15 cellular contexts compared by ENCODE assay signal in the genomic region with DNA sequence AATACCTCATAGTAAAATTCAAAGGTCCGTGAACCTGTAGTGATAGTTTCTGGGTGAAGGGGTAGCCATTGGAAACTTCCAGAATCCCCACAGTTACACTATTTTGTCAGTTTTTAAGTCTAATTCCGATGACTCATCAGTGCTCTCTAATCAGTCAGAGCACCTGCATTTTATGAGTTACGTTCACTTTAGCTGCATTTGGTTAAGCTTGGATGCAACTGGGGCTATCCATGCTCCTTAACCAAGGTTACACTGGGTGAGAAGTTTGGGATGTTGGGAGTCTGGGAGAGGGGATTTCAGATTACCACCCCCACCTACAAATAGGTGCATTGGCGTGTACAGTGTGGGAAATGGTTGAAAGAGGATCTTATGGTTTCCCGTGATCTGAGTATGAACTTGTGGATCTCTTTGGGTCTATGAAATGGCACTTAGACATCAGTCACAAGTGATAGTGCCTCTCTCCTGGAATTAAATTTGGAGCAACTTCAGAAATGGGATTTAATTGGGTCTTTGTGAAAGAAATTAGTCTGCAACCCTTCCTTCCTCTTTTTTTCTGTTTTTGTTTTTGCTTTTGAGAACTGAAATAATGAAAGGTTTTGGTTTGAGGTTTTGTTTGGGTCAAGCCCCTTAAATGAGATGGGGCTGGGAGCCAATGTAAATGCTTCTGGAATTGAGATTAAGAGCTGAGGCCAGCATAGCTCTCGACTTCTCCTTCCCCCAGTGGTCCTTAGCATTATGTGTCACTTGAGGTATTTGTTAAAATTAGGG. TPM values are rescaled to one million over a fixed set of nuclear protein-coding genes. Genes with fewer than 3 reads are reported as not detected.
A peak's percentile ranks its signal among the peaks of the same experiment; 100 is the strongest.
DNase-seq lines count a peak whose midpoint lies in the region; ATAC-seq and TF ChIP-seq lines count a peak whose summit lies in the region.
"Had no signal": no experiment of that assay in that cellular context is flagged by ENCODE, and none has a peak within 500 bp of the region (broad histone marks: within the 10 kb centered on the region; RNA-seq: fewer than 3 reads in every experiment).

No MANE protein-coding gene starts in this region.

- peak overlapping the region; percentile 58 for H4K91ac ChIP-seq in IMR-90 (ENCODE audit: insufficient read depth, low read depth, low read length)

- no TSS peak for BruUV-seq in IMR-90 (replicated peaks; lab: Mats Ljungman, UMichigan)

- WGBS in IMR-90 (ENCODE audit: extremely low coverage in 2 of 2, insufficient read length in 1 of 2), 2 experiments = no CpG with 5 or more reads among the region's 6 CpGs
- WGBS in adrenal gland, 4 donors = 72 to 79% (median 73%) methylated on average over 6 of the region's 6 CpGs

- H2BK5ac ChIP-seq in IMR-90 (ENCODE audit: low read depth, low read length, poor library complexity, severe bottlenecking) = peak overlapping the region; percentile 82

- H2BK15ac ChIP-seq in IMR-90 (ENCODE audit: low read depth, low read length) = peak overlapping the region; percentile 95

- ATAC-seq in IMR-90 (ENCODE audit: low read depth) (no peak), GM21528 (IDR thresholded peaks at IDR 0.05; ENCODE audit: low FRiP score, unreplicated experiment) (no peak), GM19023 (IDR thresholded peaks at IDR 0.05; ENCODE audit: unreplicated experiment) (no peak)

- CTCF ChIA-PET in IMR-90 (lab: Yijun Ruan, JAX) = no interaction called here
- CTCF ChIA-PET in GM10248 (lab: Yijun Ruan, JAX) = interaction anchor here (1.8 to 3.8 kb wide), 2 partner anchors 10 to 66 kb away, joined by 4 to 23 read pairs; no protein-coding TSS in a partner anchor

- POLR2A ChIA-PET in IMR-90 (lab: Charles Lee; ENCODE audit: unreplicated experiment) (no interaction called here), GM10248 (lab: Yijun Ruan, JAX) (no interaction called here)

- peak overlapping the region; percentile 93; the same call in 1 of the 2 replicates for H3K4ac ChIP-seq in IMR-90 (ENCODE audit: low read depth, low read length)

- H2AFZ ChIP-seq in IMR-90 (replicated peaks; ENCODE audit: low read length, poor library complexity) (peak overlapping the region; percentile 15), osteoblast (ENCODE audit: low read length) (peak overlapping the region; percentile 37)

- H3K23ac ChIP-seq in IMR-90 (ENCODE audit: low read depth, low read length) = no peak overlapping the region

- peak overlapping the region; percentile 58; the same call in 1 of the 2 replicates for H3K18ac ChIP-seq in IMR-90 (ENCODE audit: low read depth, low read length)

- peak overlapping the region; percentile 27; the same call in 1 of the 2 replicates for H4K5ac ChIP-seq in IMR-90 (ENCODE audit: low read depth, low read length)

- H3K4me3 ChIP-seq in GM12865 (ENCODE audit: low read depth, low read length) (no peak overlapping the region), IMR-90 (ENCODE audit: insufficient read depth, low read depth, low read length) (no peak overlapping the region), adrenal gland (no peak overlapping the region), osteoblast (ENCODE audit: insufficient read depth, low read length) (no peak overlapping the region)
- H3K4me3 ChIP-seq: right atrium auricular region had no signal

- peak overlapping the region; percentile 96 for H2BK120ac ChIP-seq in IMR-90 (ENCODE audit: low read depth, low read length)

- H2AK9ac ChIP-seq in IMR-90 (replicated peaks; ENCODE audit: low read depth, low read length, poor library complexity) = peak overlapping the region; percentile 4

- H3K9me1 ChIP-seq in IMR-90 (ENCODE audit: insufficient read depth, low read length) = peaks cover 20% of the 10 kb centered on the region

- H4K8ac ChIP-seq in IMR-90 (ENCODE audit: low read depth in 2 of 2, low read length in 2 of 2) = peak overlapping the region; percentile 14 to 74; a peak in 3 of 4 replicates

- peak overlapping the region; percentile 87 for H2AK5ac ChIP-seq in IMR-90 (ENCODE audit: low read depth, low read length)

- no peak for TF ChIP-seq RAD21 in IMR-90 (IDR thresholded peaks at IDR 0.05; ENCODE audit: low read length)

- no peaks in the 10 kb centered on the region for H3K79me2 ChIP-seq in osteoblast (ENCODE audit: insufficient read depth, low read length)

- TF ChIP-seq POLR2A in IMR-90 (IDR thresholded peaks at IDR 0.05; ENCODE audit: low read depth, low read length) = no peak
- TF ChIP-seq POLR2A in adrenal gland (IDR thresholded peaks at IDR 0.05) = no peak

- H3K27ac ChIP-seq in IMR-90 (ENCODE audit: insufficient read depth, low read length) (no peak overlapping the region; the same call in 1 of the 2 replicates), adrenal gland (peak overlapping the region in 4 of 5 donors; percentile 26 to 94 (median 80)), osteoblast (ENCODE audit: low read depth, low read length) (no peak overlapping the region)
- H3K27ac ChIP-seq: right atrium auricular region had no signal

- H3K56ac ChIP-seq in IMR-90 (ENCODE audit: extremely low read depth, insufficient read depth, low read length) = no peak overlapping the region

- no peak overlapping the region for H3K9ac ChIP-seq in IMR-90 (ENCODE audit: low read depth, low read length)

- DNase-seq in GM12865 (ENCODE audit: low read depth) (peak; percentile 39), IMR-90 (peak; percentile 13), adrenal gland (no peak), osteoblast (ENCODE audit: insufficient read length, low spot score, missing footprints) (no peak), GM10248 (ENCODE audit: extremely low spot score) (no peak)
- DNase-seq: activated CD4-positive, alpha-beta T cell treated with anti-CD3 and anti-CD28 coated beads, Interleukin-2, amount 50 U/mL, for 48 hours; activated gamma-delta T cell; CD4-positive, alpha-beta memory T cell; stimulated activated CD4-positive, alpha-beta T cell treated with anti-CD3 and anti-CD28 coated beads, Interleukin-4, amount 100 ng/mL, for 24 hours; T-helper 2 cell had no signal

- H3K14ac ChIP-seq in IMR-90 (replicated peaks; ENCODE audit: low read depth, low read length) = peak overlapping the region; percentile 71

- H3K4me2 ChIP-seq in IMR-90 (ENCODE audit: low read depth, low read length) (no peak overlapping the region), osteoblast (ENCODE audit: insufficient read depth, low read length) (no peak overlapping the region)

- H3K79me1 ChIP-seq in IMR-90 (ENCODE audit: low read depth in 1 of 2, low read length in 2 of 2) = no peaks in the 10 kb centered on the region

- no peak for TF ChIP-seq CTCF in GM12865 (IDR thresholded peaks at IDR 0.05; ENCODE audit: insufficient read depth, low read depth, low read length, missing control alignments)
- TF ChIP-seq CTCF in IMR-90 (conservative IDR thresholded peaks at IDR 0.05; ENCODE audit: low read depth, low read length) = no peak
- no peak for TF ChIP-seq CTCF in adrenal gland (IDR thresholded peaks at IDR 0.05)
- no peak for TF ChIP-seq CTCF in osteoblast (IDR thresholded peaks at IDR 0.05; ENCODE audit: extremely low read depth, low read depth, low read length)
- TF ChIP-seq CTCF in GM10248 (IDR thresholded peaks at IDR 0.05; ENCODE audit: control extremely low read depth, extremely low read depth, low read depth, missing control alignments) = no peak

- no peaks in the 10 kb centered on the region for H4K20me1 ChIP-seq in IMR-90 (ENCODE audit: insufficient read depth, low read length)
- no peaks in the 10 kb centered on the region for H4K20me1 ChIP-seq in osteoblast (ENCODE audit: insufficient read depth, low read length)

- in situ Hi-C loops in IMR-90 (cut with MboI; ENCODE audit: low sequenced_read_pairs) = no loop called here

- H3K36me3 ChIP-seq in IMR-90 (ENCODE audit: control insufficient read depth, insufficient read depth, low read length) (no peaks in the 10 kb centered on the region), adrenal gland (replicated peaks in 1 of 2) (no peaks in the 10 kb centered on the region), osteoblast (ENCODE audit: insufficient read depth, low read length) (no peaks in the 10 kb centered on the region)
- H3K36me3 ChIP-seq: right atrium auricular region had no signal

- H3K4me1 ChIP-seq in IMR-90 (ENCODE audit: control insufficient read depth, insufficient read depth, low read length) (peaks cover 15% of the 10 kb centered on the region), adrenal gland (replicated peaks in 1 of 2) (peaks cover 15 to 35% of the 10 kb centered on the region in 2 donors), osteoblast (ENCODE audit: insufficient read depth, low read length) (peaks cover 43% of the 10 kb centered on the region)

- dilution Hi-C loops in IMR-90 (cut with HindIII; ENCODE audit: low sequenced_read_pairs, unreplicated experiment) = no loop called here

- H3K9me3 ChIP-seq in IMR-90 (ENCODE audit: control insufficient read depth, insufficient read depth, low read length) = no peaks in the 10 kb centered on the region
- no peaks in the 10 kb centered on the region for H3K9me3 ChIP-seq in adrenal gland (replicated peaks in 1 of 3)
- H3K9me3 ChIP-seq in osteoblast (ENCODE audit: low read depth, low read length) = no peaks in the 10 kb centered on the region
- H3K9me3 ChIP-seq: right atrium auricular region had no signal

- H3K27me3 ChIP-seq in IMR-90 (ENCODE audit: control insufficient read depth, insufficient read depth, low read length) (no peaks in the 10 kb centered on the region), adrenal gland (no peaks in the 10 kb centered on the region), osteoblast (ENCODE audit: insufficient read depth, low read length) (no peaks in the 10 kb centered on the region)
- H3K27me3 ChIP-seq: right atrium auricular region had no signal

- peak overlapping the region; percentile 96 for H2BK20ac ChIP-seq in IMR-90 (ENCODE audit: low read depth, low read length)

- intact Hi-C loops in IMR-90 (cut with micrococcal nuclease) = no loop called here
- intact Hi-C loops in adrenal gland (cut with DNase I) = no loop called here

TF ChIP-seq in IMR-90, 13 proteins besides CTCF, POLR2A, EP300 and RAD21 (continues in another document):
- peak; percentile 31; the same call in 1 of the 2 replicates for TF ChIP-seq FOS (IDR thresholded peaks at IDR 0.05; ENCODE audit: low read depth, low read length)
- no peak for TF ChIP-seq RFX5 (IDR thresholded peaks at IDR 0.05; ENCODE audit: low read depth, low read length)
- peak; percentile 14; the same call in 1 of the 2 replicates for TF ChIP-seq MAFK (IDR thresholded peaks at IDR 0.05; ENCODE audit: low read depth, low read length)
- TF ChIP-seq MXI1 (IDR thresholded peaks at IDR 0.05; ENCODE audit: borderline replicate concordance, low read depth, low read length) = no peak

RNA-seq across cellular contexts. Expression of a gene that starts 31.5 kb away (rescaled TPM):
- under 0.01 TPM in 1 of 2 replicates, not detected in the other for total RNA-seq in IMR-90 (2012; rRNA removed)
- polyA plus RNA-seq in IMR-90 (2012; rRNA removed) = not detected in 2 replicates
- polyA plus RNA-seq in IMR-90 (2012; cell fraction: cytosol; rRNA removed) = not detected in 2 replicates
- polyA plus RNA-seq in IMR-90 (2012; cell fraction: nucleus; rRNA removed; ENCODE audit: low replicate concordance) = not detected in 2 replicates
- total RNA-seq in adrenal gland = 1 to 10 TPM in 5 of 8 donors, under 1 TPM in 3; 0.43 to 6.8 (median 1.3) TPM
- under 1 TPM; 0.38 to 0.64 (median 0.40) TPM for polyA plus RNA-seq in adrenal gland
- not detected in 2 replicates for total RNA-seq in osteoblast
- total RNA-seq: CD4-positive, alpha-beta memory T cell; glomerular endothelial cell; myocyte had no signal
- polyA plus RNA-seq: CD4-positive, alpha-beta memory T cell had no signal

Comparison
In these comparisons a context has a peak if more than half of its experiments do, and no peak if none do; other contexts are left out.
1. DNase-seq: peak in GM12865 (single experiment) and IMR-90 (single experiment); none in adrenal gland (0 of 7), osteoblast (single experiment) and GM10248 (single experiment).
2. H3K27ac ChIP-seq: peak in adrenal gland (4 of 5); none in IMR-90 (single experiment) and osteoblast (single experiment).